Comparison of ENCODE assay signal across 14 cellular contexts in genomic region chr1:233635765-233636502, GRCh38. TPM values are rescaled to one million over a fixed set of nuclear protein-coding genes. Genes with fewer than 3 reads are reported as not detected.
A peak's percentile ranks its signal among the peaks of the same experiment; 100 is the strongest.
DNase-seq lines count a peak whose midpoint lies in the region; ATAC-seq and TF ChIP-seq lines count a peak whose summit lies in the region.
"Had no signal": no experiment of that assay in that cellular context is flagged by ENCODE, and none has a peak within 500 bp of the region (broad histone marks: within the 10 kb centered on the region; RNA-seq: fewer than 3 reads in every experiment).

No MANE protein-coding gene starts in this region.

- H3K36me3 ChIP-seq in mesodermal cell (ENCODE audit: control insufficient read depth, insufficient read depth, low read length), result no peaks in the 10 kb centered on the region

- no peak overlapping the region for H3K27ac Mint-ChIP-seq in natural killer cell treated with Interleukin-12 subunit alpha and Interleukin-12 subunit beta and Interleukin-15 and Interleukin-18, amount 100 ng/mL, for 72 hours
- H3K27ac Mint-ChIP-seq: activated CD4-positive, alpha-beta T cell treated with anti-CD3 and anti-CD28 coated beads, Interleukin-2, amount 10 ng/mL, durations not matched to agents 7 days and 5 days had no signal

- H3K4me1 Mint-ChIP-seq in natural killer cell treated with Interleukin-12 subunit alpha and Interleukin-12 subunit beta and Interleukin-15 and Interleukin-18, amount 100 ng/mL, for 72 hours (ENCODE audit: low read depth in 2 of 2), result no peaks in the 10 kb centered on the region
- H3K4me1 Mint-ChIP-seq: activated CD4-positive, alpha-beta T cell treated with anti-CD3 and anti-CD28 coated beads, Interleukin-2, amount 10 ng/mL, durations not matched to agents 7 days and 5 days; CD4-positive, alpha-beta memory T cell had no signal

- H3K36me3 Mint-ChIP-seq in natural killer cell treated with Interleukin-12 subunit alpha and Interleukin-12 subunit beta and Interleukin-15 and Interleukin-18, amount 100 ng/mL, for 72 hours, result no peaks in the 10 kb centered on the region
- H3K36me3 Mint-ChIP-seq: CD4-positive, alpha-beta memory T cell had no signal

- no peak overlapping the region for H3K4me3 Mint-ChIP-seq in natural killer cell treated with Interleukin-12 subunit alpha and Interleukin-12 subunit beta and Interleukin-15 and Interleukin-18, amount 100 ng/mL, for 72 hours
- H3K4me3 Mint-ChIP-seq: activated CD4-positive, alpha-beta T cell treated with anti-CD3 and anti-CD28 coated beads, Interleukin-2, amount 10 ng/mL, durations not matched to agents 7 days and 5 days had no signal

- in situ Hi-C loops in astrocyte of the cerebellum (cut with HindIII; ENCODE audit: low sequenced_read_pairs), result no loop called here

- H3K4me3 ChIP-seq in astrocyte of the cerebellum (ENCODE audit: low read depth, low read length), result no peak overlapping the region
- no peak overlapping the region for H3K4me3 ChIP-seq in mesodermal cell (ENCODE audit: extremely low read depth, insufficient read depth, low read length, poor library complexity, severe bottlenecking)
- H3K4me3 ChIP-seq: testis had no signal

- ATAC-seq in HG02763 (IDR thresholded peaks at IDR 0.05; ENCODE audit: unreplicated experiment), result no peak
- ATAC-seq in natural killer cell treated with Interleukin-12 subunit alpha and Interleukin-12 subunit beta and Interleukin-15 and Interleukin-18, amount 100 ng/mL, for 72 hours, result no peak

- 46 to 68% methylated on average over 7 to 8 of the region's 8 CpGs for WGBS in mesodermal cell (ENCODE audit: insufficient coverage in 2 of 2), 2 experiments

- no peaks in the 10 kb centered on the region for H3K4me1 ChIP-seq in mesodermal cell (ENCODE audit: control insufficient read depth, insufficient read depth, low read length, poor library complexity, severe bottlenecking)
- H3K4me1 ChIP-seq: parathyroid adenoma, testis had no signal

- DNase-seq in DMS79 (lab: John Stamatoyannopoulos, UW) (peak; percentile 67), NCI-H2029 (lab: John Stamatoyannopoulos, UW) (peak; percentile 74), astrocyte of the cerebellum (ENCODE audit: low read depth) (peak; percentile 23), NCI-H226 (no peak), NCI-H345 treated with DMSO at 0.1 percent for 48 hours (lab: John Stamatoyannopoulos, UW; ENCODE audit: unreplicated experiment) (no peak)
- DNase-seq in natural killer cell treated with Interleukin-12 subunit alpha and Interleukin-12 subunit beta and Interleukin-15 and Interleukin-18, amount 100 ng/mL, for 72 hours (ENCODE audit: low spot score), result no peak
- DNase-seq: activated CD4-positive, alpha-beta T cell treated with anti-CD3 and anti-CD28 coated beads, Interleukin-2, amount 10 ng/mL, durations not matched to agents 7 days and 5 days; activated gamma-delta T cell treated with Interleukin-2 at 50 U/mL for 16 hours; CD4-positive, alpha-beta memory T cell; SHP77 treated with DMSO at 0.1 percent for 48 hours; testis had no signal

- no peak for TF ChIP-seq CTCF in astrocyte of the cerebellum (IDR thresholded peaks at IDR 0.05; ENCODE audit: low read depth, low read length, missing control alignments)

- H3K27me3 Mint-ChIP-seq in natural killer cell treated with Interleukin-12 subunit alpha and Interleukin-12 subunit beta and Interleukin-15 and Interleukin-18, amount 100 ng/mL, for 72 hours, result peaks cover 9 to 20% of the 10 kb centered on the region in 2 donors

- H3K9me3 Mint-ChIP-seq in natural killer cell treated with Interleukin-12 subunit alpha and Interleukin-12 subunit beta and Interleukin-15 and Interleukin-18, amount 100 ng/mL, for 72 hours, result peaks cover 10% of the 10 kb centered on the region
- H3K9me3 Mint-ChIP-seq: activated CD4-positive, alpha-beta T cell treated with anti-CD3 and anti-CD28 coated beads, Interleukin-2, amount 10 ng/mL, durations not matched to agents 7 days and 5 days had no signal

- H3K9me3 ChIP-seq in mesodermal cell (ENCODE audit: control insufficient read depth, low read length), result no peaks in the 10 kb centered on the region
- H3K9me3 ChIP-seq: testis had no signal

- peak overlapping the region; percentile 13 for H3K27ac ChIP-seq in mesodermal cell (ENCODE audit: low read depth, low read length, severe bottlenecking)
- H3K27ac ChIP-seq: parathyroid adenoma, testis had no signal

RNA-seq across cellular contexts. Expression of gene KCNK1, which starts 22.0 kb away (rescaled TPM):
- polyA plus RNA-seq in mesodermal cell (2013, experiment 1 of 2), result 2.1 TPM
- 2.8 TPM for polyA plus RNA-seq in mesodermal cell (2013, experiment 2 of 2)
- under 1 TPM in 1 of 2 donors, not detected in 1; 0.20 TPM for total RNA-seq in natural killer cell treated with Interleukin-12 subunit alpha and Interleukin-12 subunit beta and Interleukin-15 and Interleukin-18, amount 100 ng/mL, for 72 hours
- total RNA-seq: CD4-positive, alpha-beta memory T cell had no signal
- polyA plus RNA-seq: CD4-positive, alpha-beta memory T cell had no signal

Comparison
In these comparisons a context has a peak if more than half of its experiments do, and no peak if none do; other contexts are left out.
1. DNase-seq: peak in DMS79 (single experiment), NCI-H2029 (single experiment) and astrocyte of the cerebellum (single experiment); none in natural killer cell treated with Interleukin-12 subunit alpha and Interleukin-12 subunit beta and Interleukin-15 and Interleukin-18, amount 100 ng/mL, for 72 hours (single experiment), NCI-H226 (single experiment) and NCI-H345 treated with DMSO at 0.1 percent for 48 hours (single experiment).